Comparison of ENCODE assay signal across 26 cellular contexts in genomic region chr4:123889376-123889945, GRCh38.
A peak's percentile ranks its signal among the peaks of the same experiment; 100 is the strongest.
DNase-seq lines count a peak whose midpoint lies in the region; ATAC-seq, FAIRE-seq and TF ChIP-seq lines count a peak whose summit lies in the region.
"Had no signal": no experiment of that assay in that cellular context is flagged by ENCODE, and none has a peak within 500 bp of the region (broad histone marks: within the 10 kb centered on the region; RNA-seq: fewer than 3 reads in every experiment).

No MANE protein-coding gene starts in this region.

- POLR2A ChIA-PET in endothelial cell of umbilical vein (lab: Charles Lee), result no interaction called here

- BruUV-seq in endothelial cell of umbilical vein (replicated peaks; lab: Mats Ljungman, UMichigan), result no TSS peak

- no peak overlapping the region for H3K9ac ChIP-seq in endothelial cell of umbilical vein (replicated peaks; ENCODE audit: extremely low read depth, insufficient read depth, low read length)
- H3K9ac ChIP-seq: parathyroid adenoma had no signal

- H3K4me2 ChIP-seq in endothelial cell of umbilical vein (ENCODE audit: insufficient read depth, low read length), result no peak overlapping the region
- H3K4me2 ChIP-seq: GM23338 had no signal

- intact Hi-C loops in endothelial cell of umbilical vein (cut with micrococcal nuclease), result no loop called here
- intact Hi-C loops in right lobe of liver (cut with DNase I), result no loop called here
- intact Hi-C loops in vagina (cut with DNase I), result no loop called here

- H3K27ac ChIP-seq in endothelial cell of umbilical vein (ENCODE audit: insufficient read depth, low read depth, low read length), result no peak overlapping the region
- no peak overlapping the region for H3K27ac ChIP-seq in right lobe of liver
- H3K27ac ChIP-seq in vagina, result no peak overlapping the region
- H3K27ac ChIP-seq: ascending aorta, parathyroid adenoma, SJCRH30, VCaP had no signal

- H3K9me1 ChIP-seq in endothelial cell of umbilical vein (replicated peaks; ENCODE audit: control insufficient read depth, extremely low read depth, insufficient read depth, low read length), result no peaks in the 10 kb centered on the region

- ATAC-seq in SK-N-SH treated with all-trans-retinoic acid at 6 μM for 48 hours, result no peak
- ATAC-seq in right lobe of liver, result peak in 3 of 4 donors; percentile 20 to 47 (median 29)
- ATAC-seq in HG02623 (IDR thresholded peaks at IDR 0.05; ENCODE audit: unreplicated experiment), result no peak
- ATAC-seq: activated CD8-positive, alpha-beta memory T cell treated with anti-CD3 and anti-CD28 coated beads, Interleukin-2, amount 10 ng/mL, durations not matched to agents 7 days and 5 days; effector memory CD8-positive, alpha-beta T cell; GM23338; natural killer cell treated with Interleukin-12 subunit alpha and Interleukin-12 subunit beta and Interleukin-15 and Interleukin-18, amount 100 ng/mL, for 72 hours; Panc1; T-helper 17 cell had no signal

- no peaks in the 10 kb centered on the region for H3K9me3 ChIP-seq in endothelial cell of umbilical vein (replicated peaks; ENCODE audit: control insufficient read depth, insufficient read depth, low read length)
- H3K9me3 ChIP-seq in right lobe of liver, result no peaks in the 10 kb centered on the region
- no peaks in the 10 kb centered on the region for H3K9me3 ChIP-seq in vagina
- H3K9me3 ChIP-seq: ascending aorta, sigmoid colon had no signal

- peak overlapping the region; percentile 33 for H2AFZ ChIP-seq in endothelial cell of umbilical vein (ENCODE audit: low read depth, low read length)
- H2AFZ ChIP-seq: GM23338, parathyroid adenoma had no signal

- DNase-seq in EL (peak; percentile 9), endothelial cell of umbilical vein (ENCODE audit: low read depth, low spot score) (peak; percentile 66), right lobe of liver (no peak), vagina (ENCODE audit: extremely low spot score in 2 of 2) (no peak), H4 (ENCODE audit: low spot score) (no peak)
- DNase-seq in activated CD8-positive, alpha-beta memory T cell treated with anti-CD3 and anti-CD28 coated beads for 24 hours, result no peak
- DNase-seq: activated CD4-positive, alpha-beta T cell treated with anti-CD3 and anti-CD28 coated beads, Interleukin-2, amount 10 ng/mL, durations not matched to agents 24 days and 14 days; activated CD8-positive, alpha-beta memory T cell treated with anti-CD3 and anti-CD28 coated beads, Interleukin-2, amount 10 ng/mL, durations not matched to agents 7 days and 5 days; activated naive CD4-positive, alpha-beta T cell treated with anti-CD3 and anti-CD28 coated beads, Interleukin-2, amount 50 U/mL, for 16 hours; DND-41; effector memory CD8-positive, alpha-beta T cell; MM.1S; NCI-H1436 treated with DMSO at 0.1 percent for 48 hours; NCI-H510A treated with DMSO at 0.1 percent for 48 hours; sigmoid colon; T-helper 17 cell; upper lobe of left lung had no signal

- TF ChIP-seq POLR2A in endothelial cell of umbilical vein (IDR thresholded peaks at IDR 0.05; ENCODE audit: low read depth, low read length) (no peak), right lobe of liver (IDR thresholded peaks at IDR 0.05) (no peak), vagina (IDR thresholded peaks at IDR 0.05) (no peak)

- WGBS in right lobe of liver (ENCODE audit: insufficient coverage, low coverage, low lambda C conversion rate, missing lambda C conversion rate), result 37% methylated on average over 1 of the region's 1 CpG

- H3K36me3 ChIP-seq in endothelial cell of umbilical vein (ENCODE audit: control insufficient read depth in 2 of 2, extremely low read depth in 1 of 2, insufficient read depth in 2 of 2, low read length in 2 of 2) (no peaks in the 10 kb centered on the region), right lobe of liver (no peaks in the 10 kb centered on the region), vagina (no peaks in the 10 kb centered on the region)
- H3K36me3 ChIP-seq: ascending aorta, sigmoid colon, SJCRH30, upper lobe of left lung had no signal

- H3K27me3 ChIP-seq in endothelial cell of umbilical vein (ENCODE audit: control insufficient read depth in 2 of 2, insufficient read depth in 2 of 2, low read length in 2 of 2) (no peaks in the 10 kb centered on the region), right lobe of liver (no peaks in the 10 kb centered on the region), vagina (no peaks in the 10 kb centered on the region)
- H3K27me3 ChIP-seq: ascending aorta, sigmoid colon, SJCRH30, upper lobe of left lung had no signal

- H4K20me1 ChIP-seq in endothelial cell of umbilical vein (replicated peaks; ENCODE audit: control insufficient read depth, extremely low read depth, insufficient read depth, low read length), result no peaks in the 10 kb centered on the region

- H3K4me3 ChIP-seq in endothelial cell of umbilical vein (replicated peaks in 1 of 3; ENCODE audit: insufficient read depth in 1 of 3, low read depth in 1 of 3, low read length in 3 of 3) (no peak overlapping the region), right lobe of liver (no peak overlapping the region), vagina (no peak overlapping the region)
- H3K4me3 ChIP-seq: ascending aorta, GM23338, sigmoid colon, SJCRH30, upper lobe of left lung had no signal

- dilution Hi-C loops in endothelial cell of umbilical vein (cut with MboI; ENCODE audit: extremely low pct_ligation_motif_present, low sequenced_read_pairs), result no loop called here

- TF ChIP-seq CTCF in endothelial cell of umbilical vein (IDR thresholded peaks at IDR 0.05; ENCODE audit: extremely low read depth in 1 of 2, insufficient read depth in 1 of 2, low read depth in 1 of 2, low read length in 2 of 2), result no peak
- no peak for TF ChIP-seq CTCF in right lobe of liver (IDR thresholded peaks at IDR 0.05)
- TF ChIP-seq CTCF in vagina (IDR thresholded peaks at IDR 0.05), result no peak

- CTCF ChIA-PET in endothelial cell of umbilical vein (lab: Charles Lee), result no interaction called here

- FAIRE-seq in endothelial cell of umbilical vein (lab: Jason Lieb, UNC), result no peak

- no peaks in the 10 kb centered on the region for H3K79me2 ChIP-seq in endothelial cell of umbilical vein (ENCODE audit: control insufficient read depth, insufficient read depth, low read length)
- H3K79me2 ChIP-seq: parathyroid adenoma had no signal

- H3K4me1 ChIP-seq in endothelial cell of umbilical vein (ENCODE audit: control insufficient read depth, extremely low read depth, insufficient read depth, low read length) (peaks cover 34% of the 10 kb centered on the region), right lobe of liver (no peaks in the 10 kb centered on the region), vagina (peaks cover 29% of the 10 kb centered on the region)

TF ChIP-seq in SK-N-SH treated with all-trans-retinoic acid at 6 μM for 48 hours, 23 proteins besides CTCF, POLR2A, EP300 and RAD21 (continues in another document):
- TF ChIP-seq POU6F1 (CRISPR knock-in tag; IDR thresholded peaks at IDR 0.05; ENCODE audit: borderline replicate concordance, low read depth), result no peak
- no peak for TF ChIP-seq ZC3H10 (CRISPR knock-in tag; IDR thresholded peaks at IDR 0.05)
- TF ChIP-seq TOX (CRISPR knock-in tag; IDR thresholded peaks at IDR 0.05; ENCODE audit: borderline replicate concordance), result peak; percentile 60; the same call in 1 of the 2 replicates
- no peak for TF ChIP-seq ZNF70 (CRISPR knock-in tag; IDR thresholded peaks at IDR 0.05)
- no peak for TF ChIP-seq ZFP3 (CRISPR knock-in tag; IDR thresholded peaks at IDR 0.05)
- no peak for TF ChIP-seq ZFP30 (CRISPR knock-in tag; IDR thresholded peaks at IDR 0.05)
- TF ChIP-seq SNAI2 (CRISPR knock-in tag; IDR thresholded peaks at IDR 0.05), result no peak

TF ChIP-seq in endothelial cell of umbilical vein, 7 proteins besides CTCF, POLR2A, EP300 and RAD21:
- TF ChIP-seq EZH2 (IDR thresholded peaks at IDR 0.05; ENCODE audit: borderline replicate concordance, low read depth, low read length, severe bottlenecking), result no peak
- TF ChIP-seq MAX (IDR thresholded peaks at IDR 0.05; ENCODE audit: insufficient read depth, insufficient read length), result no peak
- no peak for TF ChIP-seq JUN (IDR thresholded peaks at IDR 0.05; ENCODE audit: borderline replicate concordance, insufficient read depth, insufficient read length, low read depth)
- TF ChIP-seq MYC (IDR thresholded peaks at IDR 0.05; ENCODE audit: low read depth, low read length), result no peak
- no peak for TF ChIP-seq FOS (IDR thresholded peaks at IDR 0.05; ENCODE audit: borderline replicate concordance, insufficient read depth, low read length)
- no peak for TF ChIP-seq GATA2 (IDR thresholded peaks at IDR 0.05; ENCODE audit: insufficient read depth, insufficient read length, low read depth, low read length)
- no peak for TF ChIP-seq POLR2AphosphoS5 (IDR thresholded peaks at IDR 0.05; ENCODE audit: insufficient read depth, low read depth, low read length)

Comparison
In these comparisons a context has a peak if more than half of its experiments do, and no peak if none do; other contexts are left out.
1. DNase-seq: peak in EL (single experiment) and endothelial cell of umbilical vein (single experiment); none in right lobe of liver (0 of 3), vagina (0 of 2), H4 (single experiment) and activated CD8-positive, alpha-beta memory T cell treated with anti-CD3 and anti-CD28 coated beads for 24 hours (single experiment).
2. ATAC-seq: peak in right lobe of liver (3 of 4); none in SK-N-SH treated with all-trans-retinoic acid at 6 μM for 48 hours (single experiment) and HG02623 (single experiment).